In the genomic region with DNA sequence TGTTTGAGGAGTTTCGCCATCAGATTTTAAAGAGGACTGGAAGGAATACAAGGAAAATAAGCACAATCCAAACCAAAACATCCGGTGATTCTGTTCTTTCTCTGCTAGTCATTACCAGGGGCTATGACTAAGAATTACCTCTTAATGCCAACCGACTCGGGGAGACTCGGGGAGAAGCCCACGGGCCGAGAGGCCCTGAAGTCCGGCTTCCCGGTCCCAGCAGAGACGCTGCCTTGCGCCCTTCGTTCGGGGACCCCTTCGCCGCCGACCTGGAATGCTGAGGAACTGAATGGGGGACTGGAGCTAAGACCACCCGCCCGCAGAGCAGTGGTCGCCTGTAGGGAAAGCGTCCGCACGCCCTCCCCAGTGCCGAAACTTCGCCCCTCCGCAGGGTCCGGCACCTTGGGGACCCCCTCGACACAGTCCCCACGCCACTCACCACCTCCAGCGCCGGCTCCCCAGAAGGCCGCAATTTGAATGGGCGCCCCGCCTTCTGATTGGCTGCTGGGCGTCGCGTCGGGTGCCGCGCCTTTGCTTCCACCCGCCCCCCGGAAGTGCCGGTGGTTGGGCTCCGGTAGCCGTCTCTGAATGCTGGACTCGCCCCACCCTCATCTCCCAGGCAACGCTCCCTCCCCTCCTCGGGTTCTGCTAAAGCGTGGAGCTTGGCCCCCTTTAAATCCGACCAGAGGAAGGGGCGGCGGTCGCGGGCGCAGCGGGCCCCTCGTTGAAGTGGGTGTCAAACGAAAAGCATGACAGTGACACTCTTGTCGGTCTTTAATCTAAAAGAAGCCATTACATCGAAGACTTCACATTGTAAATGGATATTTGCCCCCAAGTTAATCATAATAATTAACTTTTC, we compare ENCODE assay signal across 1 cellular context.
TF ChIP-seq lines count a peak whose summit lies in the region.

KIF14 (minus strand) TSS at position 479 of the 859 bp plus-strand sequence. CDS start 2,028 bp downstream, outside the sequence.

TF ChIP-seq in HepG2, 621 proteins besides CTCF, POLR2A, EP300 and RAD21 (continued from another document and continues in another):
- TF ChIP-seq, protein P1, sequence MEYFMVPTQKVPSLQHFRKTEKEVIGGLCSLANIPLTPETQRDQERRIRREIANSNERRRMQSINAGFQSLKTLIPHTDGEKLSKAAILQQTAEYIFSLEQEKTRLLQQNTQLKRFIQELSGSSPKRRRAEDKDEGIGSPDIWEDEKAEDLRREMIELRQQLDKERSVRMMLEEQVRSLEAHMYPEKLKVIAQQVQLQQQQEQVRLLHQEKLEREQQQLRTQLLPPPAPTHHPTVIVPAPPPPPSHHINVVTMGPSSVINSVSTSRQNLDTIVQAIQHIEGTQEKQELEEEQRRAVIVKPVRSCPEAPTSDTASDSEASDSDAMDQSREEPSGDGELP (IDR thresholded peaks at IDR 0.05; ENCODE audit: borderline replicate concordance, low read depth) = peak; percentile 21; the same call in 1 of the 2 replicates
- TF ChIP-seq CREB1 (IDR thresholded peaks at IDR 0.05) (peak; percentile 83), CREB1 (CRISPR knock-in tag; IDR thresholded peaks at IDR 0.05) (peak; percentile 95), MED13 (CRISPR knock-in tag; IDR thresholded peaks at IDR 0.05) (no peak), ZNF331 (CRISPR knock-in tag; IDR thresholded peaks at IDR 0.05) (peak; percentile 92), SRSF9 (IDR thresholded peaks at IDR 0.05; ENCODE audit: borderline replicate concordance, insufficient read depth, low read depth, low read length, poor library complexity, severe bottlenecking) (no peak), ZNF292 (CRISPR knock-in tag; IDR thresholded peaks at IDR 0.05; ENCODE audit: borderline replicate concordance, low read depth) (no peak), KDM5B (CRISPR knock-in tag; IDR thresholded peaks at IDR 0.05; ENCODE audit: borderline replicate concordance) (peak; percentile 82), CBX1 (IDR thresholded peaks at IDR 0.05; ENCODE audit: low read depth) (peak; percentile 36), ZNF431 (CRISPR knock-in tag; IDR thresholded peaks at IDR 0.05; ENCODE audit: borderline replicate concordance, low read depth) (peak; percentile 84; the same call in 1 of the 2 replicates), HNF4A (CRISPR knock-in tag; IDR thresholded peaks at IDR 0.05) (no peak), TAF1 (CRISPR knock-in tag; IDR thresholded peaks at IDR 0.05) (peak; percentile 59), ZBTB38 (CRISPR knock-in tag; IDR thresholded peaks at IDR 0.05) (peak; percentile 49; the same call in 1 of the 2 replicates), ZNF296 (CRISPR knock-in tag; conservative IDR thresholded peaks at IDR 0.05) (no peak), ZFX (CRISPR knock-in tag; IDR thresholded peaks at IDR 0.05; ENCODE audit: low read depth) (peak; percentile 69; the same call in 1 of the 2 replicates), NFE2L1 (CRISPR knock-in tag; IDR thresholded peaks at IDR 0.05; ENCODE audit: borderline replicate concordance) (no peak), ZNF550 (CRISPR knock-in tag; IDR thresholded peaks at IDR 0.05; ENCODE audit: borderline replicate concordance) (no peak), ZNF841 (CRISPR knock-in tag; IDR thresholded peaks at IDR 0.05; ENCODE audit: borderline replicate concordance) (no peak), KLF13 (CRISPR knock-in tag; IDR thresholded peaks at IDR 0.05) (no peak), HDAC6 (IDR thresholded peaks at IDR 0.05; ENCODE audit: low read depth, low read length) (no peak), ZNF720 (CRISPR knock-in tag; IDR thresholded peaks at IDR 0.05) (no peak), KMT2B (CRISPR knock-in tag; IDR thresholded peaks at IDR 0.05) (peak; percentile 81), ZNF567 (CRISPR knock-in tag; IDR thresholded peaks at IDR 0.05; ENCODE audit: borderline replicate concordance) (no peak), PAXIP1 (CRISPR knock-in tag; conservative IDR thresholded peaks at IDR 0.05) (no peak), NFE2L2 (IDR thresholded peaks at IDR 0.05; ENCODE audit: low read length) (no peak), FOXJ3 (CRISPR knock-in tag; IDR thresholded peaks at IDR 0.05; ENCODE audit: borderline replicate concordance) (no peak), PBX3 (CRISPR knock-in tag; IDR thresholded peaks at IDR 0.05; ENCODE audit: borderline replicate concordance) (no peak), TRIM22 (IDR thresholded peaks at IDR 0.05) (no peak), ATF7-NPFF (CRISPR knock-in tag; IDR thresholded peaks at IDR 0.05; ENCODE audit: low read depth) (peak; percentile 83; the same call in 1 of the 2 replicates), ZNF256 (CRISPR knock-in tag; conservative IDR thresholded peaks at IDR 0.05) (no peak), SATB2 (CRISPR knock-in tag; IDR thresholded peaks at IDR 0.05) (no peak), TOPORS (CRISPR knock-in tag; IDR thresholded peaks at IDR 0.05) (no peak), ZBTB3 (CRISPR knock-in tag; IDR thresholded peaks at IDR 0.05; ENCODE audit: borderline replicate concordance, low read depth) (no peak), ZNF563 (CRISPR knock-in tag; IDR thresholded peaks at IDR 0.05) (0 out of 2 replicates have a peak, but pooled peaks have one; percentile 22), ZNF121 (CRISPR knock-in tag; IDR thresholded peaks at IDR 0.05) (no peak), E2F1 (CRISPR knock-in tag; IDR thresholded peaks at IDR 0.05) (peak; percentile 87), ZNF326 (CRISPR knock-in tag; IDR thresholded peaks at IDR 0.05; ENCODE audit: borderline replicate concordance) (no peak), CAMTA2 (CRISPR knock-in tag; IDR thresholded peaks at IDR 0.05; ENCODE audit: borderline replicate concordance) (peak; percentile 53; the same call in 1 of the 2 replicates), CCAR2 (optimal IDR thresholded peaks at IDR 0.05; ENCODE audit: low read depth, low read length) (no peak), GFI1 (CRISPR knock-in tag; IDR thresholded peaks at IDR 0.05; ENCODE audit: borderline replicate concordance) (no peak), MAFF (IDR thresholded peaks at IDR 0.05; ENCODE audit: low read depth, low read length) (no peak), ZNF17 (CRISPR knock-in tag; IDR thresholded peaks at IDR 0.05) (no peak), HOXA3 (CRISPR knock-in tag; IDR thresholded peaks at IDR 0.05) (peak; percentile 48; the same call in 1 of the 2 replicates)
- TF ChIP-seq, protein P2, sequence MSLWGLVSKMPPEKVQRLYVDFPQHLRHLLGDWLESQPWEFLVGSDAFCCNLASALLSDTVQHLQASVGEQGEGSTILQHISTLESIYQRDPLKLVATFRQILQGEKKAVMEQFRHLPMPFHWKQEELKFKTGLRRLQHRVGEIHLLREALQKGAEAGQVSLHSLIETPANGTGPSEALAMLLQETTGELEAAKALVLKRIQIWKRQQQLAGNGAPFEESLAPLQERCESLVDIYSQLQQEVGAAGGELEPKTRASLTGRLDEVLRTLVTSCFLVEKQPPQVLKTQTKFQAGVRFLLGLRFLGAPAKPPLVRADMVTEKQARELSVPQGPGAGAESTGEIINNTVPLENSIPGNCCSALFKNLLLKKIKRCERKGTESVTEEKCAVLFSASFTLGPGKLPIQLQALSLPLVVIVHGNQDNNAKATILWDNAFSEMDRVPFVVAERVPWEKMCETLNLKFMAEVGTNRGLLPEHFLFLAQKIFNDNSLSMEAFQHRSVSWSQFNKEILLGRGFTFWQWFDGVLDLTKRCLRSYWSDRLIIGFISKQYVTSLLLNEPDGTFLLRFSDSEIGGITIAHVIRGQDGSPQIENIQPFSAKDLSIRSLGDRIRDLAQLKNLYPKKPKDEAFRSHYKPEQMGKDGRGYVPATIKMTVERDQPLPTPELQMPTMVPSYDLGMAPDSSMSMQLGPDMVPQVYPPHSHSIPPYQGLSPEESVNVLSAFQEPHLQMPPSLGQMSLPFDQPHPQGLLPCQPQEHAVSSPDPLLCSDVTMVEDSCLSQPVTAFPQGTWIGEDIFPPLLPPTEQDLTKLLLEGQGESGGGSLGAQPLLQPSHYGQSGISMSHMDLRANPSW (CRISPR knock-in tag; IDR thresholded peaks at IDR 0.05; ENCODE audit: borderline replicate concordance) = no peak
- TF ChIP-seq, protein P3, sequence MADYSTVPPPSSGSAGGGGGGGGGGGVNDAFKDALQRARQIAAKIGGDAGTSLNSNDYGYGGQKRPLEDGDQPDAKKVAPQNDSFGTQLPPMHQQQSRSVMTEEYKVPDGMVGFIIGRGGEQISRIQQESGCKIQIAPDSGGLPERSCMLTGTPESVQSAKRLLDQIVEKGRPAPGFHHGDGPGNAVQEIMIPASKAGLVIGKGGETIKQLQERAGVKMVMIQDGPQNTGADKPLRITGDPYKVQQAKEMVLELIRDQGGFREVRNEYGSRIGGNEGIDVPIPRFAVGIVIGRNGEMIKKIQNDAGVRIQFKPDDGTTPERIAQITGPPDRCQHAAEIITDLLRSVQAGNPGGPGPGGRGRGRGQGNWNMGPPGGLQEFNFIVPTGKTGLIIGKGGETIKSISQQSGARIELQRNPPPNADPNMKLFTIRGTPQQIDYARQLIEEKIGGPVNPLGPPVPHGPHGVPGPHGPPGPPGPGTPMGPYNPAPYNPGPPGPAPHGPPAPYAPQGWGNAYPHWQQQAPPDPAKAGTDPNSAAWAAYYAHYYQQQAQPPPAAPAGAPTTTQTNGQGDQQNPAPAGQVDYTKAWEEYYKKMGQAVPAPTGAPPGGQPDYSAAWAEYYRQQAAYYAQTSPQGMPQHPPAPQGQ (CRISPR knock-in tag; IDR thresholded peaks at IDR 0.05; ENCODE audit: borderline replicate concordance) = no peak
- TF ChIP-seq, protein P4, sequence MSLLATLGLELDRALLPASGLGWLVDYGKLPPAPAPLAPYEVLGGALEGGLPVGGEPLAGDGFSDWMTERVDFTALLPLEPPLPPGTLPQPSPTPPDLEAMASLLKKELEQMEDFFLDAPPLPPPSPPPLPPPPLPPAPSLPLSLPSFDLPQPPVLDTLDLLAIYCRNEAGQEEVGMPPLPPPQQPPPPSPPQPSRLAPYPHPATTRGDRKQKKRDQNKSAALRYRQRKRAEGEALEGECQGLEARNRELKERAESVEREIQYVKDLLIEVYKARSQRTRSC (CRISPR knock-in tag; IDR thresholded peaks at IDR 0.05; ENCODE audit: low read depth) = no peak
- TF ChIP-seq, protein P5, sequence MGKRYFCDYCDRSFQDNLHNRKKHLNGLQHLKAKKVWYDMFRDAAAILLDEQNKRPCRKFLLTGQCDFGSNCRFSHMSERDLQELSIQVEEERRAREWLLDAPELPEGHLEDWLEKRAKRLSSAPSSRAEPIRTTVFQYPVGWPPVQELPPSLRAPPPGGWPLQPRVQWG (CRISPR knock-in tag; IDR thresholded peaks at IDR 0.05; ENCODE audit: borderline replicate concordance, low read depth) = no peak
- TF ChIP-seq, protein P6, sequence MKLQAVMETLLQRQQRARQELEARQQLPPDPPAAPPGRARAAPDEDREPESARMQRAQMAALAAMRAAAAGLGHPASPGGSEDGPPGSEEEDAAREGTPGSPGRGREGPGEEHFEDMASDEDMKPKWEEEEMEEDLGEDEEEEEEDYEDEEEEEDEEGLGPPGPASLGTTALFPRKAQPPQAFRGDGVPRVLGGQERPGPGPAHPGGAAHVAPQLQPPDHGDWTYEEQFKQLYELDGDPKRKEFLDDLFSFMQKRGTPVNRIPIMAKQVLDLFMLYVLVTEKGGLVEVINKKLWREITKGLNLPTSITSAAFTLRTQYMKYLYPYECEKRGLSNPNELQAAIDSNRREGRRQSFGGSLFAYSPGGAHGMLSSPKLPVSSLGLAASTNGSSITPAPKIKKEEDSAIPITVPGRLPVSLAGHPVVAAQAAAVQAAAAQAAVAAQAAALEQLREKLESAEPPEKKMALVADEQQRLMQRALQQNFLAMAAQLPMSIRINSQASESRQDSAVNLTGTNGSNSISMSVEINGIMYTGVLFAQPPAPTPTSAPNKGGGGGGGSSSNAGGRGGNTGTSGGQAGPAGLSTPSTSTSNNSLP (IDR thresholded peaks at IDR 0.05; ENCODE audit: low read depth, low read length) = no peak
